ENCODE assay signal across 19 cellular contexts in the genomic region with DNA sequence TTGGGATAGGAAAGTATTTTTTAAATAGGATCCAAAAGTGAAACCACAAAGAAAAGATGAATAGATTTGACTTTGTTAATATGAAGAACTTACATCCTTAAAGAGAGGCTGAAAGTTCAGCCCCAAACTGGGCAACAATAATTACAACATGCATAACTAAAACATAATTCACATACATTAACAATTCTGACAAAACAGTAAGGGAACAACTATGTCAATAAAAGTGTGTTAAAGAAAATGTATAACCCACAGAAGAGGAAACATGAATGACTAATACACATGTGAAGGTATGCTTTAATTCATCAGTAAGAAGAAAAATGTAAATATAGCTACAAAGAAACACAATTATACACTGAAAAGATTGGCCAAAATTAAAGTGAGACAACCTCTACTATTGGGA.
DNase-seq lines count a peak whose midpoint lies in the region; ATAC-seq and TF ChIP-seq lines count a peak whose summit lies in the region.
"Had no signal": no experiment of that assay in that cellular context is flagged by ENCODE, and none has a peak within 500 bp of the region (broad histone marks: within the 10 kb centered on the region; RNA-seq: fewer than 3 reads in every experiment).

No MANE protein-coding gene starts in this region.

- no peak overlapping the region for H3K4me2 ChIP-seq in SK-N-SH
- H3K4me2 ChIP-seq in PC-3 (ENCODE audit: low read length) = no peak overlapping the region
- H3K4me2 ChIP-seq: PC-9 had no signal

- POLR2A ChIA-PET in SK-N-SH (lab: Yijun Ruan, JAX) (no interaction called here), PC-3 (lab: Charles Lee; ENCODE audit: unreplicated experiment) (interaction anchor here (0.5 kb wide), 1 partner anchor 174 kb away, joined by 3 read pairs; no protein-coding TSS in a partner anchor)

- CTCF ChIA-PET in SK-N-SH (lab: Yijun Ruan, JAX) = no interaction called here
- CTCF ChIA-PET in PC-3 (lab: Charles Lee) = no interaction called here

- H3K9me3 ChIP-seq in SK-N-SH = no peaks in the 10 kb centered on the region
- no peaks in the 10 kb centered on the region for H3K9me3 ChIP-seq in PC-3 (ENCODE audit: low read length)
- peaks cover 6% of the 10 kb centered on the region for H3K9me3 ChIP-seq in endodermal cell (ENCODE audit: control insufficient read depth, low read length)

- H3K27me3 ChIP-seq in SK-N-SH (ENCODE audit: insufficient read depth) (no peaks in the 10 kb centered on the region), PC-3 (ENCODE audit: low read length) (no peaks in the 10 kb centered on the region), endodermal cell (ENCODE audit: control insufficient read depth, insufficient read depth, low read length, poor library complexity, severe bottlenecking) (no peaks in the 10 kb centered on the region)

- H3K27ac ChIP-seq in SK-N-SH (ENCODE audit: low read depth in 2 of 2, low read length in 1 of 2) (no peak overlapping the region), PC-3 (ENCODE audit: low read length) (no peak overlapping the region), endodermal cell (ENCODE audit: low read depth, low read length) (no peak overlapping the region)
- H3K27ac ChIP-seq: C4-2B, PC-9 had no signal

- TF ChIP-seq CTCF in SK-N-SH (IDR thresholded peaks at IDR 0.05) (no peak), PC-3 (conservative IDR thresholded peaks at IDR 0.05; ENCODE audit: low read depth, low read length) (no peak), epithelial cell of esophagus (IDR thresholded peaks at IDR 0.05; ENCODE audit: insufficient read depth, low read depth, low read length, missing control alignments) (no peak), nephron progenitor cell (IDR thresholded peaks at IDR 0.05) (no peak), endodermal cell (conservative IDR thresholded peaks at IDR 0.05) (no peak)

- H3K36me3 ChIP-seq in SK-N-SH (replicated peaks in 1 of 2; ENCODE audit: control insufficient read depth in 1 of 2, insufficient read depth in 2 of 2, low read length in 1 of 2) (no peaks in the 10 kb centered on the region), PC-3 (ENCODE audit: low read depth, low read length) (no peaks in the 10 kb centered on the region), endodermal cell (ENCODE audit: control insufficient read depth, insufficient read depth, low read length) (no peaks in the 10 kb centered on the region)

- no peaks in the 10 kb centered on the region for H4K20me1 ChIP-seq in SK-N-SH (ENCODE audit: insufficient read depth)
- no peaks in the 10 kb centered on the region for H4K20me1 ChIP-seq in PC-3 (ENCODE audit: low read length)

- TF ChIP-seq EP300 in SK-N-SH (IDR thresholded peaks at IDR 0.05; ENCODE audit: borderline replicate concordance in 1 of 2, low read depth in 1 of 2, low read length in 1 of 2) = no peak

- H3K9me3 Mint-ChIP-seq in nephron progenitor cell (no peaks in the 10 kb centered on the region), endodermal cell (no peaks in the 10 kb centered on the region)
- peaks cover 15% of the 10 kb centered on the region for H3K9me3 Mint-ChIP-seq in activated T-helper 2 cell treated with anti-CD3 and anti-CD28 coated beads, Interferon-gamma antibody, Interleukin-2, Interleukin-4, amounts not matched to agents 10 μg/mL and 5 μg/mL and 100 μg/mL, durations not matched to agents 14 hours and 24 hours and 36 hours

- no peak overlapping the region for H3K9ac ChIP-seq in SK-N-SH
- H3K9ac ChIP-seq in PC-3 (ENCODE audit: low read length) = no peak overlapping the region
- H3K9ac ChIP-seq in endodermal cell (ENCODE audit: extremely low read depth, low read length, poor library complexity, severe bottlenecking) = no peak overlapping the region

- H3K27me3 Mint-ChIP-seq in nephron progenitor cell (ENCODE audit: low read depth, poor library complexity) (no peaks in the 10 kb centered on the region), endodermal cell (ENCODE audit: insufficient read depth) (no peaks in the 10 kb centered on the region)
- H3K27me3 Mint-ChIP-seq in activated T-helper 2 cell treated with anti-CD3 and anti-CD28 coated beads, Interferon-gamma antibody, Interleukin-2, Interleukin-4, amounts not matched to agents 10 μg/mL and 5 μg/mL and 100 μg/mL, durations not matched to agents 14 hours and 24 hours and 36 hours (ENCODE audit: low read depth) = no peaks in the 10 kb centered on the region

- no peaks in the 10 kb centered on the region for H3F3A ChIP-seq in SK-N-SH (replicated peaks; ENCODE audit: insufficient read depth)
- H3F3A ChIP-seq in PC-3 (ENCODE audit: low read length, unreplicated experiment) = no peaks in the 10 kb centered on the region

- no peak for ATAC-seq in SK-N-SH treated with all-trans-retinoic acid at 6 μM for 48 hours
- ATAC-seq in PC-3 = peak; percentile 60

- peak overlapping the region; percentile 39 for H3K27ac Mint-ChIP-seq in nephron progenitor cell
- H3K27ac Mint-ChIP-seq in endodermal cell = no peak overlapping the region
- no peak overlapping the region for H3K27ac Mint-ChIP-seq in activated T-helper 2 cell treated with anti-CD3 and anti-CD28 coated beads, Interferon-gamma antibody, Interleukin-2, Interleukin-4, amounts not matched to agents 10 μg/mL and 5 μg/mL and 100 μg/mL, durations not matched to agents 14 hours and 24 hours and 36 hours

- no peaks in the 10 kb centered on the region for H3K9me2 ChIP-seq in SK-N-SH
- no peaks in the 10 kb centered on the region for H3K9me2 ChIP-seq in PC-3 (replicated peaks; ENCODE audit: low read length)

- H3K4me1 Mint-ChIP-seq in nephron progenitor cell (peaks cover 6% of the 10 kb centered on the region), endodermal cell (peaks cover 47% of the 10 kb centered on the region)
- H3K4me1 Mint-ChIP-seq in activated T-helper 2 cell treated with anti-CD3 and anti-CD28 coated beads, Interferon-gamma antibody, Interleukin-2, Interleukin-4, amounts not matched to agents 10 μg/mL and 5 μg/mL and 100 μg/mL, durations not matched to agents 14 hours and 24 hours and 36 hours (ENCODE audit: low read depth) = no peaks in the 10 kb centered on the region

- no peak for TF ChIP-seq RAD21 in SK-N-SH (IDR thresholded peaks at IDR 0.05; ENCODE audit: low read length)

- DNase-seq in SK-N-SH (no peak), PC-3 (peak; percentile 25), epithelial cell of esophagus (ENCODE audit: low read depth) (peak; percentile 65), nephron progenitor cell (no peak), endodermal cell (no peak)
- no peak for DNase-seq in activated CD8-positive, alpha-beta memory T cell treated with anti-CD3 and anti-CD28 coated beads, Interleukin-2, amount 50 U/mL, for 48 hours
- no peak for DNase-seq in activated T-helper 2 cell treated with anti-CD3 and anti-CD28 coated beads, Interferon-gamma antibody, Interleukin-2, Interleukin-4, amounts not matched to agents 10 μg/mL and 5 μg/mL and 100 μg/mL, durations not matched to agents 14 hours and 24 hours and 36 hours (ENCODE audit: low spot score)
- DNase-seq: GDM1, KBM-7, NCI-H1417, NCI-H1694 treated with DMSO at 0.1 percent for 48 hours, NCI-H2081 treated with DMSO at 0.1 percent for 48 hours, NCI-H446 treated with DMSO at 0.1 percent for 48 hours, NCI-H526 treated with DMSO at 0.1 percent for 48 hours, PC-9, RPMI8226, SIG-M5 had no signal

- H3K79me2 ChIP-seq in SK-N-SH (ENCODE audit: insufficient read depth) (no peaks in the 10 kb centered on the region), PC-3 (ENCODE audit: low read length) (no peaks in the 10 kb centered on the region)

- H2AFZ ChIP-seq in SK-N-SH (ENCODE audit: low read depth) = peak overlapping the region; percentile 42; the same call in 1 of the 2 replicates
- H2AFZ ChIP-seq in PC-3 (ENCODE audit: low read length) = no peak overlapping the region
- H2AFZ ChIP-seq: PC-9 had no signal

- intact Hi-C loops in PC-3 (cut with micrococcal nuclease) = no loop called here
- intact Hi-C loops in activated T-helper 2 cell treated with anti-CD3 and anti-CD28 coated beads, Interferon-gamma antibody, Interleukin-2, Interleukin-4, amounts not matched to agents 10 μg/mL and 5 μg/mL and 100 μg/mL, durations not matched to agents 14 hours and 24 hours and 36 hours (cut with micrococcal nuclease) = no loop called here

- H3K4me3 Mint-ChIP-seq in nephron progenitor cell (no peak overlapping the region), endodermal cell (no peak overlapping the region)
- no peak overlapping the region for H3K4me3 Mint-ChIP-seq in activated T-helper 2 cell treated with anti-CD3 and anti-CD28 coated beads, Interferon-gamma antibody, Interleukin-2, Interleukin-4, amounts not matched to agents 10 μg/mL and 5 μg/mL and 100 μg/mL, durations not matched to agents 14 hours and 24 hours and 36 hours (ENCODE audit: low read depth)

- H3K4me3 ChIP-seq in SK-N-SH (ENCODE audit: low read depth in 2 of 2, low read length in 1 of 2) (no peak overlapping the region), PC-3 (ENCODE audit: low read length) (no peak overlapping the region), epithelial cell of esophagus (ENCODE audit: low read length) (no peak overlapping the region), endodermal cell (ENCODE audit: low read length) (no peak overlapping the region)
- H3K4me3 ChIP-seq: PC-9 had no signal

- H3K36me3 Mint-ChIP-seq in nephron progenitor cell (ENCODE audit: low read depth) = no peaks in the 10 kb centered on the region
- H3K36me3 Mint-ChIP-seq in endodermal cell (ENCODE audit: low read depth) = no peaks in the 10 kb centered on the region
- no peaks in the 10 kb centered on the region for H3K36me3 Mint-ChIP-seq in activated T-helper 2 cell treated with anti-CD3 and anti-CD28 coated beads, Interferon-gamma antibody, Interleukin-2, Interleukin-4, amounts not matched to agents 10 μg/mL and 5 μg/mL and 100 μg/mL, durations not matched to agents 14 hours and 24 hours and 36 hours (ENCODE audit: low read depth)

- no TSS peak for BruUV-seq in PC-3 (replicated peaks; lab: Mats Ljungman, UMichigan)

- no peaks in the 10 kb centered on the region for H3K4me1 ChIP-seq in SK-N-SH (ENCODE audit: control insufficient read depth in 1 of 2, insufficient read depth in 2 of 2, low read depth in 1 of 2, low read length in 1 of 2)
- 0 out of 2 replicates have a peak, but pooled peaks cover 5% of the 10 kb centered on the region for H3K4me1 ChIP-seq in PC-3 (ENCODE audit: insufficient read depth, low read length)
- H3K4me1 ChIP-seq in endodermal cell (ENCODE audit: control insufficient read depth, insufficient read depth, low read length) = peaks cover 6% of the 10 kb centered on the region

TF ChIP-seq in SK-N-SH treated with all-trans-retinoic acid at 6 μM for 48 hours, 23 proteins besides CTCF, POLR2A, EP300 and RAD21 (continues in another document):
- TF ChIP-seq ZFP30 (CRISPR knock-in tag; IDR thresholded peaks at IDR 0.05) (no peak), TOX (CRISPR knock-in tag; IDR thresholded peaks at IDR 0.05; ENCODE audit: borderline replicate concordance) (no peak), ARNTL (CRISPR knock-in tag; IDR thresholded peaks at IDR 0.05; ENCODE audit: borderline replicate concordance, low read depth) (no peak), ISL1 (CRISPR knock-in tag; IDR thresholded peaks at IDR 0.05) (no peak), ZFP3 (CRISPR knock-in tag; IDR thresholded peaks at IDR 0.05) (no peak), CSDC2 (CRISPR knock-in tag; IDR thresholded peaks at IDR 0.05) (no peak)

Comparison
In these comparisons a context has a peak if more than half of its experiments do, and no peak if none do; other contexts are left out.
1. DNase-seq: peak in PC-3 (single experiment) and epithelial cell of esophagus (single experiment); none in SK-N-SH (single experiment), nephron progenitor cell (single experiment), endodermal cell (single experiment), activated CD8-positive, alpha-beta memory T cell treated with anti-CD3 and anti-CD28 coated beads, Interleukin-2, amount 50 U/mL, for 48 hours (single experiment) and activated T-helper 2 cell treated with anti-CD3 and anti-CD28 coated beads, Interferon-gamma antibody, Interleukin-2, Interleukin-4, amounts not matched to agents 10 μg/mL and 5 μg/mL and 100 μg/mL, durations not matched to agents 14 hours and 24 hours and 36 hours (single experiment).